Comparison of ENCODE assay signal across 2 cellular contexts in the genomic region with DNA sequence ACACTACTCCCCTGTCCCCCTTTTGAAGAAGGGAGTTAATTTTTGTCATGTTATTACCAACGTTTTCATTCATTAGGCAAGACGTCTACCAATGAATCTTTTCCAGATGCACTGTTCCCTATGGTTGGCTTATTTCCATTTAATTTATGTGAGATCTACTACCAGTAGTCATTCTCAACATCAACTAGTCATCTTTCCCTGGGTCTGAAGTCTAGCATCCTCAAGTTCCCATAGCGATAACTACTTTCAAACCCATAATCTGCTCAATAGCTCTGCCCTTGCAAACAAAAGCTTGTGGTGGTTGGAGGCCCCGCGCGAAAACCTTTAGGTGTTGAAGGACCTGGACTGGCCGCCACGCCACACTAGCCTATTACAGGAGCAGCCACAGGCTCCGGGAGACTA.
TF ChIP-seq lines count a peak whose summit lies in the region.

No MANE protein-coding gene starts in this region.

TF ChIP-seq in GM12878, 131 proteins besides CTCF, POLR2A, EP300 and RAD21:
- TF ChIP-seq IRF4 (IDR thresholded peaks at IDR 0.05; ENCODE audit: low read depth, low read length) (no peak), BRCA1 (IDR thresholded peaks at IDR 0.05; ENCODE audit: low read depth, low read length) (no peak), KDM1A (IDR thresholded peaks at IDR 0.05; ENCODE audit: borderline replicate concordance) (no peak), ESRRA (IDR thresholded peaks at IDR 0.05; ENCODE audit: low read length) (no peak), MYB (IDR thresholded peaks at IDR 0.05; ENCODE audit: borderline replicate concordance, low read depth, low read length) (no peak), NFIC (IDR thresholded peaks at IDR 0.05; ENCODE audit: low read depth, low read length) (no peak), PML (IDR thresholded peaks at IDR 0.05; ENCODE audit: low read length) (no peak), NR2F1 (conservative IDR thresholded peaks at IDR 0.05) (no peak), ZSCAN29 (IDR thresholded peaks at IDR 0.05) (no peak), CREB1 (IDR thresholded peaks at IDR 0.05; ENCODE audit: low read depth) (no peak), CHD2 (IDR thresholded peaks at IDR 0.05; ENCODE audit: borderline replicate concordance, low read depth, low read length) (no peak), MYC (IDR thresholded peaks at IDR 0.05; ENCODE audit: insufficient read depth, insufficient read length, insufficient replicate concordance, low read length, severe bottlenecking) (no peak), TARDBP (IDR thresholded peaks at IDR 0.05; ENCODE audit: borderline replicate concordance) (no peak), POLR2AphosphoS2 (IDR thresholded peaks at IDR 0.05; ENCODE audit: low read depth, low read length) (no peak), MTA2 (IDR thresholded peaks at IDR 0.05; ENCODE audit: low read depth) (no peak)
- TF ChIP-seq, protein P1, sequence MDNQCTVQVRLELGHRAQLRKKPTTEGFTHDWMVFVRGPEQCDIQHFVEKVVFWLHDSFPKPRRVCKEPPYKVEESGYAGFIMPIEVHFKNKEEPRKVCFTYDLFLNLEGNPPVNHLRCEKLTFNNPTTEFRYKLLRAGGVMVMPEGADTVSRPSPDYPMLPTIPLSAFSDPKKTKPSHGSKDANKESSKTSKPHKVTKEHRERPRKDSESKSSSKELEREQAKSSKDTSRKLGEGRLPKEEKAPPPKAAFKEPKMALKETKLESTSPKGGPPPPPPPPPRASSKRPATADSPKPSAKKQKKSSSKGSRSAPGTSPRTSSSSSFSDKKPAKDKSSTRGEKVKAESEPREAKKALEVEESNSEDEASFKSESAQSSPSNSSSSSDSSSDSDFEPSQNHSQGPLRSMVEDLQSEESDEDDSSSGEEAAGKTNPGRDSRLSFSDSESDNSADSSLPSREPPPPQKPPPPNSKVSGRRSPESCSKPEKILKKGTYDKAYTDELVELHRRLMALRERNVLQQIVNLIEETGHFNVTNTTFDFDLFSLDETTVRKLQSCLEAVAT (IDR thresholded peaks at IDR 0.05) = no peak
- TF ChIP-seq, protein P2, sequence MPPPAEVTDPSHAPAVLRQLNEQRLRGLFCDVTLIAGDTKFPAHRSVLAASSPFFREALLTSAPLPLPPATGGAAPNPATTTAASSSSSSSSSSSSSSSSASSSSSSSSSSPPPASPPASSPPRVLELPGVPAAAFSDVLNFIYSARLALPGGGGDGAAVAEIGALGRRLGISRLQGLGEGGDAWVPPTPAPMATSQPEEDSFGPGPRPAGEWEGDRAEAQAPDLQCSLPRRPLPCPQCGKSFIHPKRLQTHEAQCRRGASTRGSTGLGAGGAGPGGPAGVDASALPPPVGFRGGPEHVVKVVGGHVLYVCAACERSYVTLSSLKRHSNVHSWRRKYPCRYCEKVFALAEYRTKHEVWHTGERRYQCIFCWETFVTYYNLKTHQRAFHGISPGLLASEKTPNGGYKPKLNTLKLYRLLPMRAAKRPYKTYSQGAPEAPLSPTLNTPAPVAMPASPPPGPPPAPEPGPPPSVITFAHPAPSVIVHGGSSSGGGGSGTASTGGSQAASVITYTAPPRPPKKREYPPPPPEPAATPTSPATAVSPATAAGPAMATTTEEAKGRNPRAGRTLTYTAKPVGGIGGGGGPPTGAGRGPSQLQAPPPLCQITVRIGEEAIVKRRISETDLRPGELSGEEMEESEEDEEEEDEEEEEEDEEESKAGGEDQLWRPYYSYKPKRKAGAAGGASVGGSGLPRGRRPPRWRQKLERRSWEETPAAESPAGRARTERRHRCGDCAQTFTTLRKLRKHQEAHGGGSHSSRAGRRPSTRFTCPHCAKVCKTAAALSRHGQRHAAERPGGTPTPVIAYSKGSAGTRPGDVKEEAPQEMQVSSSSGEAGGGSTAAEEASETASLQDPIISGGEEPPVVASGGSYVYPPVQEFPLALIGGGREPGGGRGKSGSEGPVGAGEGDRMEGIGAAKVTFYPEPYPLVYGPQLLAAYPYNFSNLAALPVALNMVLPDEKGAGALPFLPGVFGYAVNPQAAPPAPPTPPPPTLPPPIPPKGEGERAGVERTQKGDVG (CRISPR knock-in tag; IDR thresholded peaks at IDR 0.05) = no peak
- TF ChIP-seq, protein P3, sequence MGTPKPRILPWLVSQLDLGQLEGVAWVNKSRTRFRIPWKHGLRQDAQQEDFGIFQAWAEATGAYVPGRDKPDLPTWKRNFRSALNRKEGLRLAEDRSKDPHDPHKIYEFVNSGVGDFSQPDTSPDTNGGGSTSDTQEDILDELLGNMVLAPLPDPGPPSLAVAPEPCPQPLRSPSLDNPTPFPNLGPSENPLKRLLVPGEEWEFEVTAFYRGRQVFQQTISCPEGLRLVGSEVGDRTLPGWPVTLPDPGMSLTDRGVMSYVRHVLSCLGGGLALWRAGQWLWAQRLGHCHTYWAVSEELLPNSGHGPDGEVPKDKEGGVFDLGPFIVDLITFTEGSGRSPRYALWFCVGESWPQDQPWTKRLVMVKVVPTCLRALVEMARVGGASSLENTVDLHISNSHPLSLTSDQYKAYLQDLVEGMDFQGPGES (IDR thresholded peaks at IDR 0.05) = no peak

TF ChIP-seq in liver, 16 proteins besides CTCF, POLR2A, EP300 and RAD21:
- no peak for TF ChIP-seq YY1 (IDR thresholded peaks at IDR 0.05)
- no peak for TF ChIP-seq FOXA2 (IDR thresholded peaks at IDR 0.05)
- no peak for TF ChIP-seq FOXA1 (IDR thresholded peaks at IDR 0.05)
- no peak for TF ChIP-seq TAF1 (conservative IDR thresholded peaks at IDR 0.05)
- TF ChIP-seq, protein P4, sequence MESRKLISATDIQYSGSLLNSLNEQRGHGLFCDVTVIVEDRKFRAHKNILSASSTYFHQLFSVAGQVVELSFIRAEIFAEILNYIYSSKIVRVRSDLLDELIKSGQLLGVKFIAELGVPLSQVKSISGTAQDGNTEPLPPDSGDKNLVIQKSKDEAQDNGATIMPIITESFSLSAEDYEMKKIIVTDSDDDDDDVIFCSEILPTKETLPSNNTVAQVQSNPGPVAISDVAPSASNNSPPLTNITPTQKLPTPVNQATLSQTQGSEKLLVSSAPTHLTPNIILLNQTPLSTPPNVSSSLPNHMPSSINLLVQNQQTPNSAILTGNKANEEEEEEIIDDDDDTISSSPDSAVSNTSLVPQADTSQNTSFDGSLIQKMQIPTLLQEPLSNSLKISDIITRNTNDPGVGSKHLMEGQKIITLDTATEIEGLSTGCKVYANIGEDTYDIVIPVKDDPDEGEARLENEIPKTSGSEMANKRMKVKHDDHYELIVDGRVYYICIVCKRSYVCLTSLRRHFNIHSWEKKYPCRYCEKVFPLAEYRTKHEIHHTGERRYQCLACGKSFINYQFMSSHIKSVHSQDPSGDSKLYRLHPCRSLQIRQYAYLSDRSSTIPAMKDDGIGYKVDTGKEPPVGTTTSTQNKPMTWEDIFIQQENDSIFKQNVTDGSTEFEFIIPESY (IDR thresholded peaks at IDR 0.05) = no peak
- TF ChIP-seq NR2F2 (IDR thresholded peaks at IDR 0.05) = no peak
- TF ChIP-seq HNF4A (conservative IDR thresholded peaks at IDR 0.05) = no peak
